ENCODE assay signal across 38 cellular contexts in genomic region chr6:36807143-36807542, GRCh38. TPM values are rescaled to one million over a fixed set of nuclear protein-coding genes. Genes with fewer than 3 reads are reported as not detected.
"Had no signal": no experiment of that assay in that cellular context is flagged by ENCODE, and none has a peak within 500 bp of the region (broad histone marks: within the 10 kb centered on the region; RNA-seq: fewer than 3 reads in every experiment).

No MANE protein-coding gene starts in this region.

- H3K27me3 ChIP-seq: MG63 had no signal

- DNase-seq: Karpas-422, Kasumi-1, MG63, MM.1S, MV-4-11, NCI-H1048, NCI-H1092, NCI-H1092 treated with DMSO at 0.1 percent for 48 hours, NCI-H1105, NCI-H1105 treated with DMSO at 0.1 percent for 48 hours, NCI-H1417, NCI-H1417 treated with DMSO at 0.1 percent for 48 hours, NCI-H1436, NCI-H1436 treated with DMSO at 0.1 percent for 48 hours, NCI-H146, NCI-H1694, NCI-H1694 treated with DMSO at 0.1 percent for 48 hours, NCI-H187, NCI-H187 treated with DMSO at 0.1 percent for 48 hours, NCI-H1930, NCI-H2029, NCI-H2029 treated with DMSO at 0.1 percent for 48 hours, NCI-H2081, NCI-H2081 treated with DMSO at 0.1 percent for 48 hours, NCI-H2107, NCI-H2171, NCI-H2171 treated with DMSO at 0.1 percent for 48 hours, NCI-H2227 treated with DMSO at 0.1 percent for 48 hours, NCI-H226, NCI-H345, NCI-H446, NCI-H446 treated with DMSO at 0.1 percent for 48 hours, NCI-H510A, NCI-H510A treated with DMSO at 0.1 percent for 48 hours, NCI-H524, NCI-H524 treated with DMSO at 0.1 percent for 48 hours had no signal

- H3K4me3 ChIP-seq: MG63 had no signal

- H3K9me3 ChIP-seq: MG63 had no signal

- H3K36me3 ChIP-seq: MG63 had no signal

RNA-seq across cellular contexts. Expression of gene CPNE5, which starts 32.1 kb away (rescaled TPM):
- total RNA-seq: LHCN-M2, MCF 10A had no signal
